Comparison of ENCODE assay signal across 8 cellular contexts in genomic region chr20:46363874-46364669, GRCh38. TPM values are rescaled to one million over a fixed set of nuclear protein-coding genes. Genes with fewer than 3 reads are reported as not detected.
A peak's percentile ranks its signal among the peaks of the same experiment; 100 is the strongest.
DNase-seq lines count a peak whose midpoint lies in the region; ATAC-seq lines count a peak whose summit lies in the region.

No MANE protein-coding gene starts in this region.

- H3K36me3 Mint-ChIP-seq in activated CD4-positive, alpha-beta T cell treated with anti-CD3 and anti-CD28 coated beads, Interleukin-2, amount 10 ng/mL, durations not matched to agents 7 days and 5 days (ENCODE audit: low read depth): peaks cover 64% of the 10 kb centered on the region

- no peaks in the 10 kb centered on the region for H3K9me3 Mint-ChIP-seq in activated CD4-positive, alpha-beta T cell treated with anti-CD3 and anti-CD28 coated beads, Interleukin-2, amount 10 ng/mL, durations not matched to agents 7 days and 5 days

- DNase-seq in AG08395 (ENCODE audit: low spot score) (peak; percentile 95), NCI-H510A treated with DMSO at 0.1 percent for 48 hours (lab: John Stamatoyannopoulos, UW) (peak; percentile 81), cortex of kidney (lab: John Stamatoyannopoulos, UW) (peak; percentile 24), left kidney (ENCODE audit: low read depth, low spot score) (peak; percentile 95)
- DNase-seq in activated CD4-positive, alpha-beta T cell treated with anti-CD3 and anti-CD28 coated beads, Interleukin-2, amount 10 ng/mL, durations not matched to agents 7 days and 5 days: peak; percentile 93
- peak; percentile 75 to 82 for DNase-seq in stimulated activated CD4-positive, alpha-beta T cell treated with anti-CD3 and anti-CD28 coated beads, Interleukin-1b, Interleukin-23, amount 100 ng/mL, for 4 hours (ENCODE audit: low read depth in 2 of 2)

- H3K27me3 Mint-ChIP-seq in activated CD4-positive, alpha-beta T cell treated with anti-CD3 and anti-CD28 coated beads, Interleukin-2, amount 10 ng/mL, durations not matched to agents 7 days and 5 days: no peaks in the 10 kb centered on the region

- ATAC-seq in GM18909 (IDR thresholded peaks at IDR 0.05; ENCODE audit: poor library complexity, unreplicated experiment) (peak; percentile 78), HG03175 (IDR thresholded peaks at IDR 0.05; ENCODE audit: unreplicated experiment) (peak; percentile 87)

- H3K4me3 Mint-ChIP-seq in activated CD4-positive, alpha-beta T cell treated with anti-CD3 and anti-CD28 coated beads, Interleukin-2, amount 10 ng/mL, durations not matched to agents 7 days and 5 days: peak overlapping the region; percentile 89

- POLR2A ChIA-PET in activated CD4-positive, alpha-beta T cell treated with anti-CD3 and anti-CD28 coated beads, Interleukin-2, amount 10 ng/mL, durations not matched to agents 7 days and 5 days (lab: Charles Lee): interaction anchor here (0.6 to 1.4 kb wide), 3 partner anchors 37 to 381 kb away, joined by 3 read pairs; partner anchors contain the start of gene ELMO2

- peak overlapping the region; percentile 93 for H3K27ac Mint-ChIP-seq in activated CD4-positive, alpha-beta T cell treated with anti-CD3 and anti-CD28 coated beads, Interleukin-2, amount 10 ng/mL, durations not matched to agents 7 days and 5 days

- CTCF ChIA-PET in activated CD4-positive, alpha-beta T cell treated with anti-CD3 and anti-CD28 coated beads, Interleukin-2, amount 10 ng/mL, durations not matched to agents 7 days and 5 days (lab: Charles Lee): interaction anchor here (0.9 to 1.9 kb wide), 5 partner anchors 9 to 43 kb away, joined by 3 to 8 read pairs (median 5); no protein-coding TSS in a partner anchor

- peaks cover 76% of the 10 kb centered on the region for H3K4me1 Mint-ChIP-seq in activated CD4-positive, alpha-beta T cell treated with anti-CD3 and anti-CD28 coated beads, Interleukin-2, amount 10 ng/mL, durations not matched to agents 7 days and 5 days

RNA-seq across cellular contexts. Expression of gene ELMO2, which starts 42.3 kb away (rescaled TPM):
- total RNA-seq in activated CD4-positive, alpha-beta T cell treated with anti-CD3 and anti-CD28 coated beads, Interleukin-2, amount 10 ng/mL, durations not matched to agents 7 days and 5 days: 10 to 100 TPM; 71.3 to 75.2 TPM

RNA-seq across cellular contexts. Expression of gene CDH22, which starts 55.8 kb away (rescaled TPM):
- total RNA-seq in activated CD4-positive, alpha-beta T cell treated with anti-CD3 and anti-CD28 coated beads, Interleukin-2, amount 10 ng/mL, durations not matched to agents 7 days and 5 days: not detected

Comparison
In these comparisons a context has a peak if more than half of its experiments do, and no peak if none do; other contexts are left out.
1. Peak in every context shown above with its lines: DNase-seq and ATAC-seq.
2. DNase-seq: peak in every context shown above with its lines; median percentile 95 in AG08395; 95 in left kidney; 93 in activated CD4-positive, alpha-beta T cell treated with anti-CD3 and anti-CD28 coated beads, Interleukin-2, amount 10 ng/mL, durations not matched to agents 7 days and 5 days; 81 in NCI-H510A treated with DMSO at 0.1 percent for 48 hours; 78 in stimulated activated CD4-positive, alpha-beta T cell treated with anti-CD3 and anti-CD28 coated beads, Interleukin-1b, Interleukin-23, amount 100 ng/mL, for 4 hours; 24 in cortex of kidney.